In the genomic region with DNA sequence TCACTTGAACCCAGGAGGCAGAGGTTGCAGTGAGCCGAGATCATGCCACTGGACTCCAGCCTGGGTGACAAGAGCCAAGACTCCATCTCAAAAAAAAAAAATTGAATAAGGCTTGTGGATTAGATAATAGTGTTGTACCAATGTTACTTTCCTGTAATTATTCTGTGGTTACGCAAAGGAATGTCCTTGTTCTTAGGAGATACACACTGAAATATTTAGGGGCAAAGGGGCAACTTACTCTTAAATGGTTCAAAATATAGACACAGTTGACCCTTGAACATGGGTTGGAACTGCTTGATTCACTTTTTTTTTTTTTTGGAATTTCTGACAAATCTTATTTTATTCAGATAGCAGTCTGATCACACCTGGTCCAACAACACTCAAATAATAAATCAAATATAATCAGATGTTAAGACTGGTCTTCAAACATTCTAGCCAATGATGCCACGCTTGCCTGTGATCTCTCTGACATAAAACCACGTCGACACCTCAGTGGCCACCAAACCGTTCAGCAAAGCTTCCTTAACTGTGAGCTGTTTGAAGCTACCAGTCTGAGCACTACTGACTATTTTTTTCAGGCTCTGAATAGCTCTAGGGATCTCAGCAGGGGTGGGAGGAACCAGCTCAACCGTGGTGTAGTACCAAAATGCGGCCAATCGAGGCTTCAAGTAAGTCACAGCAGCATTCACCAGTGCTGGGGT, we compare ENCODE assay signal across 19 cellular contexts. TPM values are rescaled to one million over a fixed set of nuclear protein-coding genes. Genes with fewer than 3 reads are reported as not detected.
A peak's percentile ranks its signal among the peaks of the same experiment; 100 is the strongest.
DNase-seq lines count a peak whose midpoint lies in the region; ATAC-seq lines count a peak whose summit lies in the region.
"Had no signal": no experiment of that assay in that cellular context is flagged by ENCODE, and none has a peak within 500 bp of the region (broad histone marks: within the 10 kb centered on the region; RNA-seq: fewer than 3 reads in every experiment).

No MANE protein-coding gene starts in this region.

- H3K79me2 ChIP-seq in ACC112 (ENCODE audit: control insufficient read depth, insufficient read depth, low read length, unreplicated experiment): peaks cover 54% of the 10 kb centered on the region

- H2AFZ ChIP-seq in ACC112 (ENCODE audit: low read length, unreplicated experiment): no peak overlapping the region

- no peak overlapping the region for H3K4me3 ChIP-seq in ACC112 (ENCODE audit: low read depth, low read length)
- H3K4me3 ChIP-seq: lower lobe of right lung had no signal

- peaks cover 36% of the 10 kb centered on the region for H3K4me1 ChIP-seq in ACC112 (ENCODE audit: control insufficient read depth, insufficient read depth, low read length, unreplicated experiment)

- ATAC-seq in GM19035 (IDR thresholded peaks at IDR 0.05; ENCODE audit: unreplicated experiment): no peak
- ATAC-seq: lower lobe of right lung, SK-N-SH treated with all-trans-retinoic acid at 6 μM for 48 hours had no signal

- H3K27me3 ChIP-seq in ACC112 (ENCODE audit: insufficient read depth, low read length): no peaks in the 10 kb centered on the region

- no peaks in the 10 kb centered on the region for H3K36me3 ChIP-seq in ACC112 (ENCODE audit: insufficient read depth, low read length)

- peak overlapping the region; percentile 48 for H3K27ac ChIP-seq in ACC112 (ENCODE audit: low read depth, low read length)
- H3K27ac ChIP-seq: lower lobe of right lung had no signal

- peak; percentile 36 for DNase-seq in EL
- DNase-seq in amniotic epithelial cell (ENCODE audit: low read depth): peak; percentile 47
- DNase-seq in myocyte (ENCODE audit: low read depth): peak; percentile 78
- no peak for DNase-seq in putamen (ENCODE audit: low spot score)
- DNase-seq in A172 (ENCODE audit: low spot score): no peak
- DNase-seq in LoVo (ENCODE audit: low spot score): no peak
- DNase-seq: activated CD8-positive, alpha-beta memory T cell treated with anti-CD3 and anti-CD28 coated beads for 24 hours; activated T-cell treated with anti-CD3 and anti-CD28 coated beads, Interleukin-2, amount 50 U/mL, for 48 hours; DMS79 treated with DMSO at 0.1 percent for 48 hours; hippocampal formation; lower lobe of right lung; NCI-H1417; NCI-H510A; NK-92 treated with Interleukin-12 subunit alpha and Interleukin-12 subunit beta, amount 100 ng/mL, for 24 hours; stimulated activated CD8-positive, alpha-beta memory T cell treated with anti-CD3 and anti-CD28 coated beads, Interleukin-4, amount 100 ng/mL, for 48 hours; substantia nigra had no signal

RNA-seq across cellular contexts. Expression of gene ATP5MGL, which starts 0.7 kb away (rescaled TPM):
- total RNA-seq in myocyte: not detected in 2 replicates
- not detected for polyA plus RNA-seq in myocyte (2012)
- total RNA-seq in A172 (2014; rRNA removed; shearing (Covaris generic)): not detected in 2 replicates

RNA-seq across cellular contexts. Expression of gene CYB5R3, which starts 9.5 kb away (rescaled TPM):
- total RNA-seq in myocyte: 213 and 237 TPM in 2 replicates
- 375 TPM for polyA plus RNA-seq in myocyte (2012)
- 45.9 and 57.1 TPM in 2 replicates for total RNA-seq in A172 (2014; rRNA removed; shearing (Covaris generic))

RNA-seq across cellular contexts. Expression of gene POLDIP3, which starts 25.0 kb away (rescaled TPM):
- 26.2 and 29.5 TPM in 2 replicates for total RNA-seq in myocyte
- 48.2 TPM for polyA plus RNA-seq in myocyte (2012)
- total RNA-seq in A172 (2014; rRNA removed; shearing (Covaris generic)): 28.5 and 30.6 TPM in 2 replicates

Comparison
In these comparisons a context has a peak if more than half of its experiments do, and no peak if none do; other contexts are left out.
1. DNase-seq: peak in EL (single experiment), amniotic epithelial cell (single experiment) and myocyte (single experiment); none in putamen (single experiment), A172 (single experiment) and LoVo (single experiment).